Comparison of ENCODE assay signal across 10 cellular contexts in genomic region chr7:2510909-2511768, GRCh38. TPM values are rescaled to one million over a fixed set of nuclear protein-coding genes. Genes with fewer than 3 reads are reported as not detected.
DNase-seq lines count a peak whose midpoint lies in the region; ATAC-seq and TF ChIP-seq lines count a peak whose summit lies in the region.
"Had no signal": no experiment of that assay in that cellular context is flagged by ENCODE, and none has a peak within 500 bp of the region (broad histone marks: within the 10 kb centered on the region; RNA-seq: fewer than 3 reads in every experiment).

No MANE protein-coding gene starts in this region.

- H3K27ac ChIP-seq in BLaER1 (peak overlapping the region; percentile 97), skeletal muscle tissue (ENCODE audit: low read depth, low read length) (peak overlapping the region; percentile 7), adrenal gland (peak overlapping the region in 2 of 5 donors; percentile 26 to 82)
- H3K27ac ChIP-seq: parathyroid adenoma had no signal

- H3K9me3 Mint-ChIP-seq in central memory CD8-positive, alpha-beta T cell = no peaks in the 10 kb centered on the region

- H3K36me3 Mint-ChIP-seq in central memory CD8-positive, alpha-beta T cell (ENCODE audit: insufficient read depth) = peaks cover 8% of the 10 kb centered on the region

- H3K4me3 Mint-ChIP-seq in central memory CD8-positive, alpha-beta T cell = peak overlapping the region; percentile 74

- H3K27me3 ChIP-seq in BLaER1 (no peaks in the 10 kb centered on the region), skeletal muscle tissue (ENCODE audit: control insufficient read depth in 3 of 3, insufficient read depth in 3 of 3, low read length in 3 of 3) (peaks cover 8 to 36% (median 23%) of the 10 kb centered on the region in 3 donors), adrenal gland (no peaks in the 10 kb centered on the region)

- no peak for TF ChIP-seq CTCF in adrenal gland (IDR thresholded peaks at IDR 0.05)

- peak overlapping the region; percentile 91 for H3K4me2 ChIP-seq in BLaER1

- H3K27ac Mint-ChIP-seq in central memory CD8-positive, alpha-beta T cell (ENCODE audit: low read depth) = peak overlapping the region; percentile 78

- DNase-seq in HuH-7 (ENCODE audit: low spot score) (peak; percentile 93), T-helper 1 cell (peak in 3 of 5 donors; percentile 48 to 79 (median 52)), hippocampal formation (lab: John Stamatoyannopoulos, UW) (no peak), adrenal gland (no peak), superior temporal gyrus (ENCODE audit: extremely low spot score) (no peak)
- DNase-seq in central memory CD8-positive, alpha-beta T cell (ENCODE audit: low spot score in 2 of 2) = peak; percentile 34 to 42

- WGBS in adrenal gland, 4 donors = 53 to 65% (median 55%) methylated on average over 11 to 27 of the region's 27 CpGs

- no peak for TF ChIP-seq POLR2A in adrenal gland (IDR thresholded peaks at IDR 0.05)

- intact Hi-C loops in adrenal gland (cut with DNase I) = no loop called here

- peaks cover 49% of the 10 kb centered on the region for H3K4me1 Mint-ChIP-seq in central memory CD8-positive, alpha-beta T cell

- ATAC-seq in central memory CD8-positive, alpha-beta T cell (replicated peaks; ENCODE audit: extremely low read depth, poor library complexity, severe bottlenecking) = peak; percentile 20

- H3K4me3 ChIP-seq in BLaER1 (peak overlapping the region; percentile 51), skeletal muscle tissue (ENCODE audit: low read length in 3 of 3) (no peak overlapping the region), adrenal gland (no peak overlapping the region)

- H3K36me3 ChIP-seq in BLaER1 (no peaks in the 10 kb centered on the region), skeletal muscle tissue (ENCODE audit: control insufficient read depth in 3 of 3, insufficient read depth in 3 of 3, low read length in 3 of 3) (no peaks in the 10 kb centered on the region), adrenal gland (replicated peaks in 1 of 2) (no peaks in the 10 kb centered on the region)

- no peaks in the 10 kb centered on the region for H3K9me3 ChIP-seq in BLaER1
- H3K9me3 ChIP-seq in skeletal muscle tissue (ENCODE audit: control insufficient read depth in 3 of 3, low read length in 3 of 3) = no peaks in the 10 kb centered on the region
- H3K9me3 ChIP-seq in adrenal gland (replicated peaks in 1 of 3) = no peaks in the 10 kb centered on the region

- H3K27me3 Mint-ChIP-seq in central memory CD8-positive, alpha-beta T cell = no peaks in the 10 kb centered on the region

- H3K9ac ChIP-seq in BLaER1 = peak overlapping the region; percentile 80
- no peak overlapping the region for H3K9ac ChIP-seq in skeletal muscle tissue (ENCODE audit: low read depth in 1 of 3, low read length in 3 of 3)
- H3K9ac ChIP-seq: parathyroid adenoma had no signal

- H3K4me1 ChIP-seq in BLaER1 (peaks cover 93% of the 10 kb centered on the region), skeletal muscle tissue (ENCODE audit: control insufficient read depth in 3 of 3, insufficient read depth in 3 of 3, low read length in 3 of 3) (peaks cover 31 to 49% (median 47%) of the 10 kb centered on the region in 3 donors), adrenal gland (replicated peaks in 1 of 2) (peaks cover 0 to 25% of the 10 kb centered on the region in 2 donors)
- H3K4me1 ChIP-seq: parathyroid adenoma had no signal

- H4K20me1 ChIP-seq in BLaER1 = no peaks in the 10 kb centered on the region

RNA-seq across cellular contexts. Expression of gene LFNG, which starts 8.4 kb away (rescaled TPM):
- total RNA-seq in skeletal muscle tissue (23.0 TPM), adrenal gland (10 to 100 TPM in 6 of 8 donors, 1 to 10 TPM in 2; 4.7 to 26.1 (median 14.3) TPM)
- 10 to 100 TPM in 2 of 3 donors, 1 to 10 TPM in 1; 1.4 to 20.7 (median 15.5) TPM for polyA plus RNA-seq in adrenal gland

RNA-seq across cellular contexts. Expression of gene GRIFIN, which starts 34.9 kb away (rescaled TPM):
- total RNA-seq in skeletal muscle tissue = not detected
- not detected for total RNA-seq in adrenal gland
- polyA plus RNA-seq in adrenal gland = not detected
- total RNA-seq: activated CD8-positive, alpha-beta memory T cell treated with anti-CD3 and anti-CD28 coated beads for 36 hours had no signal

RNA-seq across cellular contexts. Expression of gene BRAT1, which starts 44.2 kb away (rescaled TPM):
- total RNA-seq in skeletal muscle tissue (18.3 TPM), adrenal gland (10 to 100 TPM; 45.1 to 88.6 (median 72.4) TPM)
- 100 to 1,000 TPM in 2 of 3 donors, 1 to 10 TPM in 1; 3.7 to 120 (median 101) TPM for polyA plus RNA-seq in adrenal gland

RNA-seq across cellular contexts. Expression of gene IQCE, which starts 47.6 kb away (rescaled TPM):
- 2.1 TPM for total RNA-seq in skeletal muscle tissue
- total RNA-seq in adrenal gland = 10 to 100 TPM; 12.3 to 33.2 (median 14.7) TPM
- 10 to 100 TPM in 1 of 3 donors, 1 to 10 TPM in 2; 6.2 to 16.7 (median 7.9) TPM for polyA plus RNA-seq in adrenal gland

Comparison
In these comparisons a context has a peak if more than half of its experiments do, and no peak if none do; other contexts are left out.
1. DNase-seq: peak in HuH-7 (single experiment), T-helper 1 cell (3 of 5) and central memory CD8-positive, alpha-beta T cell (2 of 2); none in hippocampal formation (0 of 2), adrenal gland (0 of 7) and superior temporal gyrus (single experiment).